In genomic region chr6:35092362-35093117, GRCh38 we compare ENCODE assay signal across 1 cellular context.
TF ChIP-seq lines count a peak whose summit lies in the region.

No MANE protein-coding gene starts in this region.

TF ChIP-seq in H1, 55 proteins besides CTCF, POLR2A, EP300 and RAD21:
- TF ChIP-seq BACH1 (IDR thresholded peaks at IDR 0.05; ENCODE audit: low read length) (no peak), TEAD4 (IDR thresholded peaks at IDR 0.05; ENCODE audit: low read depth, low read length) (0 out of 2 replicates have a peak, but pooled peaks have one; percentile 38)
